In genomic region chr13:86510792-86511191, GRCh38 we compare ENCODE assay signal across 28 cellular contexts.
"Had no signal": no experiment of that assay in that cellular context is flagged by ENCODE, and none has a peak within 500 bp of the region (broad histone marks: within the 10 kb centered on the region; RNA-seq: fewer than 3 reads in every experiment).

No MANE protein-coding gene starts in this region.

- DNase-seq: activated B cell treated with CpG ODN at 0.5 μM for 24 hours; activated CD4-positive, alpha-beta memory T cell treated with anti-CD3 and anti-CD28 coated beads for 36 hours; activated CD4-positive, alpha-beta T cell treated with anti-CD3 and anti-CD28 coated beads for 4 hours; activated CD4-positive, alpha-beta T cell treated with anti-CD3 and anti-CD28 coated beads, Interleukin-2, amount 50 U/mL, for 1 hour; activated CD4-positive, CD25-positive, alpha-beta regulatory T cell treated with anti-CD3 and anti-CD28 coated beads, Interleukin-2, amount 50 U/mL, for 72 hours; activated CD8-positive, alpha-beta memory T cell treated with anti-CD3 and anti-CD28 coated beads, Interleukin-2, amount 50 U/mL, for 4 hours; activated gamma-delta T cell treated with Interleukin-2 at 50 U/mL for 16 hours; activated naive CD4-positive, alpha-beta T cell treated with anti-CD3 and anti-CD28 coated beads for 36 hours; activated T-cell treated with anti-CD3 and anti-CD28 coated beads for 4 hours; activated T-cell treated with anti-CD3 and anti-CD28 coated beads, Interleukin-2, amount 50 U/mL, for 4 hours; adrenal gland; anterior cingulate cortex; caudate nucleus; Kasumi-1; MG63; NCI-H1048; NCI-H1105 treated with DMSO at 0.1 percent for 48 hours; NCI-H1436; NCI-H1694; NCI-H2029; NCI-H345; NCI-H524 treated with DMSO at 0.1 percent for 48 hours; NCI-H748 treated with DMSO at 0.1 percent for 48 hours; SIG-M5 had no signal

- H3K4me1 ChIP-seq: adrenal gland had no signal

- ATAC-seq: activated naive CD4-positive, alpha-beta T cell treated with anti-CD3 and anti-CD28 coated beads, Interleukin-2, amount 50 U/mL, for 72 hours; activated T-cell treated with anti-CD3 and anti-CD28 coated beads, Interleukin-2, amount 50 U/mL, for 4 hours; Panc1; Right ventricle myocardium inferior had no signal

- H3K4me3 ChIP-seq: adrenal gland, MG63 had no signal

- H3K36me3 ChIP-seq: adrenal gland, MG63 had no signal

- H3K27me3 ChIP-seq: adrenal gland, MG63 had no signal

- H3K27ac ChIP-seq: adrenal gland, RWPE1 had no signal

- H3K9me3 ChIP-seq: MG63 had no signal
